In genomic region chr15:31357148-31357547, GRCh38 we compare ENCODE assay signal across 11 cellular contexts. TPM values are rescaled to one million over a fixed set of nuclear protein-coding genes. Genes with fewer than 3 reads are reported as not detected.
DNase-seq lines count a peak whose midpoint lies in the region; ATAC-seq, FAIRE-seq and TF ChIP-seq lines count a peak whose summit lies in the region.
"Had no signal": no experiment of that assay in that cellular context is flagged by ENCODE, and none has a peak within 500 bp of the region (broad histone marks: within the 10 kb centered on the region; RNA-seq: fewer than 3 reads in every experiment).

No MANE protein-coding gene starts in this region.

- H3K27ac Mint-ChIP-seq in brain, result peak overlapping the region; percentile 11 to 61 (median 23)

- 73% methylated on average over 13 of the region's 13 CpGs for WGBS in prostate gland

- H3K36me3 Mint-ChIP-seq in brain, result peaks cover 22% of the 10 kb centered on the region

- TF ChIP-seq CTCF in brain (conservative IDR thresholded peaks at IDR 0.05), result no peak
- TF ChIP-seq CTCF in prostate gland (IDR thresholded peaks at IDR 0.05), result no peak

- peak overlapping the region in 1 of 5 experiments; percentile 32 for H3K4me3 Mint-ChIP-seq in brain

- no peaks in the 10 kb centered on the region for H3K27me3 ChIP-seq in prostate gland (replicated peaks; ENCODE audit: insufficient read depth)

- FAIRE-seq in GM12891 (lab: Jason Lieb, UNC), result peak; percentile 50
- FAIRE-seq: G401.6, HepG2 had no signal

- H3K4me1 ChIP-seq in prostate gland (replicated peaks), result peaks cover 32% of the 10 kb centered on the region

- ATAC-seq in HG03135 (IDR thresholded peaks at IDR 0.05; ENCODE audit: unreplicated experiment), result no peak
- ATAC-seq: HepG2 had no signal

- H3K27ac ChIP-seq in skin epidermis (peak overlapping the region in 14 of 21 experiments; percentile 4 to 84 (median 44)), prostate gland (no peak overlapping the region)

- TF ChIP-seq POLR2A in GM12891 (IDR thresholded peaks at IDR 0.05; ENCODE audit: low read depth, low read length) (no peak), prostate gland (IDR thresholded peaks at IDR 0.05) (no peak)

- no peaks in the 10 kb centered on the region for H3K9me3 ChIP-seq in prostate gland

- DNase-seq in GM12891 (ENCODE audit: insufficient read length, low spot score) (no peak), MV-4-11 (lab: John Stamatoyannopoulos, UW) (peak; percentile 21), NCI-H1417 treated with DMSO at 0.1 percent for 48 hours (lab: John Stamatoyannopoulos, UW) (no peak), NCI-H2196 treated with DMSO at 0.1 percent for 48 hours (lab: John Stamatoyannopoulos, UW; ENCODE audit: unreplicated experiment) (no peak), prostate gland (ENCODE audit: low spot score) (no peak)
- DNase-seq: NCI-H524 had no signal

- H3K27me3 Mint-ChIP-seq in brain, result no peaks in the 10 kb centered on the region

- no peak overlapping the region for H3K4me3 ChIP-seq in skin epidermis
- no peak overlapping the region for H3K4me3 ChIP-seq in prostate gland

- H3K4me1 Mint-ChIP-seq in brain, result peaks cover 100% of the 10 kb centered on the region

- intact Hi-C loops in prostate gland (cut with DNase I), result no loop called here

- H3K36me3 ChIP-seq in prostate gland, result no peaks in the 10 kb centered on the region

- H3K9me3 Mint-ChIP-seq in brain, result no peaks in the 10 kb centered on the region

TF ChIP-seq in GM12891, 5 proteins besides CTCF, POLR2A, EP300 and RAD21:
- TF ChIP-seq TAF1 (IDR thresholded peaks at IDR 0.05; ENCODE audit: low read depth, low read length) (no peak), POU2F2 (IDR thresholded peaks at IDR 0.05; ENCODE audit: low read depth, low read length) (no peak), POLR2AphosphoS5 (IDR thresholded peaks at IDR 0.05; ENCODE audit: low read depth, low read length) (no peak), PAX5 (IDR thresholded peaks at IDR 0.05; ENCODE audit: insufficient read depth, low read length, severe bottlenecking) (no peak), SPI1 (IDR thresholded peaks at IDR 0.05; ENCODE audit: low read depth, low read length) (no peak)

RNA-seq across cellular contexts. Expression of gene KLF13, which starts 30.5 kb away (rescaled TPM):
- 47.3 TPM for polyA plus RNA-seq in GM12891 (2012; ENCODE audit: low read depth, missing spikeins)
- 88.5 TPM for polyA plus RNA-seq in brain (ENCODE audit: insufficient read depth, low read depth, low replicate concordance)
- 10 to 100 TPM; 16.6 to 56.5 TPM for total RNA-seq in prostate gland

Comparison
In these comparisons a context has a peak if more than half of its experiments do, and no peak if none do; other contexts are left out.
1. H3K27ac ChIP-seq: peak in skin epidermis (14 of 21); none in prostate gland (0 of 2).